8 cellular contexts compared by ENCODE assay signal in the genomic region with DNA sequence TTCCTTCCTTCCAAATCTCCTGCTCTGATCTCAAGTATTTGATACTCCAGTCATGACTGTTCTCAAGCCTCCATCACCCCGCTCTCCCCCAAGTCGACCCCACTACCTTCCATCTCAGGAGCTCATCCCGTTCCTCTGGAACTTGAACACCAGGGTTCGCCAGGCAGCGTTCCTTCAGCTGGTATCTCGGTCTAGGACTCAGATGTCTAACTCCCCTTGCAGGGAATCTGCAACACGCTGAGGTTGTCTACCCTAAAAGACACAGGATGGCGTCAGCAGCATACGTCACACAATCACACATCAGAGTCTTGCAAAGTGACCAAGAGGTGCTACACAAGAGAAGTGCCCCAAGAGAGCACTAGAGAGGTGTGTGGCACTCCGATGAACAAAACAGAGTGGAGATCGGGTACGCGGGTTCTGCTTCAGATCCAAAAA. TPM values are rescaled to one million over a fixed set of nuclear protein-coding genes. Genes with fewer than 3 reads are reported as not detected.
A peak's percentile ranks its signal among the peaks of the same experiment; 100 is the strongest.
DNase-seq lines count a peak whose midpoint lies in the region; ATAC-seq, FAIRE-seq and TF ChIP-seq lines count a peak whose summit lies in the region.

No MANE protein-coding gene starts in this region.

- H3K27me3 Mint-ChIP-seq in activated naive CD8-positive, alpha-beta T cell treated with anti-CD3 and anti-CD28 coated beads, Interleukin-2, amount 10 ng/mL, durations not matched to agents 7 days and 5 days = no peaks in the 10 kb centered on the region

- intact Hi-C loops in heart right ventricle (cut with DNase I) = loop anchor here in 7 of 10 donors (5.0 to 10.0 kb wide), 12 partner anchors 85 to 1513 kb away; a partner anchor contains a TSS
- intact Hi-C loops in posterior vena cava (cut with DNase I) = loop anchor here in 1 of 2 donors (10.0 kb wide), 1 partner anchor 283 kb away; no protein-coding TSS in a partner anchor

- DNase-seq in Daoy (ENCODE audit: low read depth) (peak; percentile 73), SHP77 treated with DMSO at 0.1 percent for 48 hours (lab: John Stamatoyannopoulos, UW) (peak; percentile 63), heart right ventricle (peak in 1 of 2 donors; percentile 51), posterior vena cava (ENCODE audit: low spot score) (peak; percentile 85), urothelium cell line (ENCODE audit: low spot score) (peak; percentile 51)
- peak; percentile 68 for DNase-seq in Jurkat, Clone E6-1 (ENCODE audit: low read depth, low spot score)
- no peak for DNase-seq in activated naive CD8-positive, alpha-beta T cell treated with anti-CD3 and anti-CD28 coated beads, Interleukin-2, amount 10 ng/mL, durations not matched to agents 7 days and 5 days

- ATAC-seq in GM21717 (IDR thresholded peaks at IDR 0.05; ENCODE audit: unreplicated experiment) = peak; percentile 38
- ATAC-seq in activated naive CD8-positive, alpha-beta T cell treated with anti-CD3 and anti-CD28 coated beads, Interleukin-2, amount 10 ng/mL, durations not matched to agents 7 days and 5 days (ENCODE audit: low read depth) = peak; percentile 41
- ATAC-seq in heart right ventricle = peak; percentile 16 to 71 (median 44)

- H3K9me3 Mint-ChIP-seq in activated naive CD8-positive, alpha-beta T cell treated with anti-CD3 and anti-CD28 coated beads, Interleukin-2, amount 10 ng/mL, durations not matched to agents 7 days and 5 days = peaks cover 9% of the 10 kb centered on the region

- H3K27me3 ChIP-seq in heart right ventricle = no peaks in the 10 kb centered on the region

- TF ChIP-seq CTCF in heart right ventricle (IDR thresholded peaks at IDR 0.05) = no peak

- H3K27ac ChIP-seq in heart right ventricle = peak overlapping the region in 9 of 10 donors; percentile 81 to 93 (median 90)

- POLR2A ChIA-PET in activated naive CD8-positive, alpha-beta T cell treated with anti-CD3 and anti-CD28 coated beads, Interleukin-2, amount 10 ng/mL, durations not matched to agents 7 days and 5 days (lab: Charles Lee) = interaction anchor here (0.6 to 2.2 kb wide), 17 partner anchors 9 to 418 kb away, joined by 3 to 17 read pairs (median 6); a partner anchor contains a TSS

- H3K4me1 ChIP-seq in heart right ventricle = peaks cover 0 to 26% (median 16%) of the 10 kb centered on the region in 9 donors

- H3K4me3 Mint-ChIP-seq in activated naive CD8-positive, alpha-beta T cell treated with anti-CD3 and anti-CD28 coated beads, Interleukin-2, amount 10 ng/mL, durations not matched to agents 7 days and 5 days = peak overlapping the region; percentile 92

- no peaks in the 10 kb centered on the region for H3K9me3 ChIP-seq in heart right ventricle

- FAIRE-seq in urothelium cell line (lab: Jason Lieb, UNC) = peak; percentile 9

- H3K27ac Mint-ChIP-seq in activated naive CD8-positive, alpha-beta T cell treated with anti-CD3 and anti-CD28 coated beads, Interleukin-2, amount 10 ng/mL, durations not matched to agents 7 days and 5 days = peak overlapping the region; percentile 95

- 2% methylated on average over 13 of the region's 13 CpGs for WGBS in heart right ventricle, 2 donors

- H3K36me3 ChIP-seq in heart right ventricle = peaks cover 0 to 40% (median 0%) of the 10 kb centered on the region in 9 donors

- peak overlapping the region; percentile 84 for H3K4me3 ChIP-seq in Jurkat, Clone E6-1 (ENCODE audit: low read length)
- peak overlapping the region; percentile 51 to 97 (median 80) for H3K4me3 ChIP-seq in heart right ventricle

- peaks cover 40% of the 10 kb centered on the region for H3K36me3 Mint-ChIP-seq in activated naive CD8-positive, alpha-beta T cell treated with anti-CD3 and anti-CD28 coated beads, Interleukin-2, amount 10 ng/mL, durations not matched to agents 7 days and 5 days

- H3K4me1 Mint-ChIP-seq in activated naive CD8-positive, alpha-beta T cell treated with anti-CD3 and anti-CD28 coated beads, Interleukin-2, amount 10 ng/mL, durations not matched to agents 7 days and 5 days = peaks cover 33% of the 10 kb centered on the region

RNA-seq across cellular contexts. Expression of a gene that starts 0.7 kb away (rescaled TPM):
- 13.9 and 16.5 TPM in 2 replicates for total RNA-seq in Daoy (2014; rRNA removed; shearing (Covaris generic))
- 10.3 TPM for polyA plus RNA-seq in Jurkat, Clone E6-1 (2012; ENCODE audit: insufficient read depth, insufficient read length)
- total RNA-seq in activated naive CD8-positive, alpha-beta T cell treated with anti-CD3 and anti-CD28 coated beads, Interleukin-2, amount 10 ng/mL, durations not matched to agents 7 days and 5 days = 10 to 100 TPM; 13.1 to 14.1 TPM
- total RNA-seq in heart right ventricle (1 to 10 TPM; 2.1 to 5.5 (median 3.4) TPM), posterior vena cava (1 to 10 TPM; 6.3 to 6.5 TPM)
- polyA plus RNA-seq in heart right ventricle = 1 to 10 TPM; 1.3 to 1.4 TPM
